7 cellular contexts compared by ENCODE assay signal in the genomic region with DNA sequence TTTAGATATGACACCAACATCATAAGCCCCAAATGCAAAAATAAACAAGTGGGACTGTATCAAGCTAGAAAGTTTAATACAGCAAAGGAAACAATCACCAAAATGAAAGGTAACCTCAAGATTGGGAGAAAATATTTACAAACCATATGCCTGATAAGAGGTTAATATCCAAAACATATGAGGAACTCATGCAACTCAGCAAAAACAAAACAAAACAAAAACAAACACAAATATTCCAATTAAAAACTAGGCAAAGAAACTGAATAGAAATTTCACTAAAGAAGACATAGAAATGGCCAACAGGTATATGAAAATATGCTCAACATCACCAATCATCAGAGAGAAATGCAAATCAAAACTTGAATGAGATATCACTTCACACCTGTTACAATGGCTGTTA.
"Had no signal": no experiment of that assay in that cellular context is flagged by ENCODE, and none has a peak within 500 bp of the region (broad histone marks: within the 10 kb centered on the region; RNA-seq: fewer than 3 reads in every experiment).

No MANE protein-coding gene starts in this region.

- DNase-seq: GDM1, GF-D8 had no signal

- FAIRE-seq: G401.6, GM12891, GM12892, GM18507, GM19239 had no signal
